In the genomic region with DNA sequence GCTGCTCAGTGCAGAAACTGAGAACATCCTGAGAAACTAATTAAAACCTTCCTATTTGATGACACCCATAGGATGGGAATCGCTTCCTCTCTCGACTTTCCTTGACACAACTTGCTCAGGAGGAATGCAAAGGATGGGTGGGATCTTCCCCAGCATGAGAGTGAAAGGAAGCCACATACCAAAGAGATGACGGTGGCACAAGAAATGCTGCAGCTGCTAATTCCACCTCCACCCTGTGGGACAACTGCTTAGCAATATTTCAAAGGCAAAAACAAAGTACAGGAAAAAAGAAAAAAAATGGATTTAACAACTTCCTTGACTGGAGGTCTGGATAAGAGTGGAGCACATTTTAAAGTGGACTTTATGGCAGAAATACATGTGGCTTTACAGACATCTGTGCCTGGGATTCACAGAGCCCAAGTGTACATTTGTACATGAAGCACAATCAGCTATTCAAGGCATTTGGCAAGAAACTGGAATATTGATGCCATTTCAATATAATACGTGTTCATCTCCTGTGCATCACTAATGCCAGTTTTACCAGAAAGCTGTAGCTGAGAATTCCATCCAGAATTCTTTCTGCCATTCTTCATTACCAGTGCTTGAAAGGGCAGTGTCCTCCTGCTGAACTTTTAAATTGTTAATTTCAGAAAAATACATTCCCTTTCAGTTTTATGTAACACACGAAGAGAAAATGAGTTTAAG, we compare ENCODE assay signal across 9 cellular contexts.
DNase-seq lines count a peak whose midpoint lies in the region; ATAC-seq and TF ChIP-seq lines count a peak whose summit lies in the region.
"Had no signal": no experiment of that assay in that cellular context is flagged by ENCODE, and none has a peak within 500 bp of the region (broad histone marks: within the 10 kb centered on the region; RNA-seq: fewer than 3 reads in every experiment).

No MANE protein-coding gene starts in this region.

- no peak overlapping the region for H3K27ac ChIP-seq in OCI-LY7 (ENCODE audit: low read depth, low read length, poor library complexity, severe bottlenecking)

- no peak overlapping the region for H3K27ac Mint-ChIP-seq in Caco-2 (ENCODE audit: unreplicated experiment)

- H3K36me3 ChIP-seq in Caco-2 (ENCODE audit: control insufficient read depth, insufficient read depth, low read length) (no peaks in the 10 kb centered on the region), NT2/D1 (ENCODE audit: insufficient read depth, insufficient read length, low read length) (no peaks in the 10 kb centered on the region), OCI-LY7 (ENCODE audit: insufficient read depth, low read length) (no peaks in the 10 kb centered on the region)

- peak overlapping the region; percentile 1 for H3K4me3 Mint-ChIP-seq in Caco-2 (ENCODE audit: unreplicated experiment)

- H3K4me1 ChIP-seq in Caco-2 (peaks cover 11% of the 10 kb centered on the region), NT2/D1 (ENCODE audit: insufficient read depth, insufficient read length) (no peaks in the 10 kb centered on the region), OCI-LY7 (ENCODE audit: insufficient read depth, low read length, poor library complexity, severe bottlenecking) (no peaks in the 10 kb centered on the region)

- POLR2A ChIA-PET in Caco-2 (lab: Charles Lee) = no interaction called here
- POLR2A ChIA-PET in OCI-LY7 (lab: Charles Lee) = no interaction called here

- H3K4me3 ChIP-seq in Caco-2 (ENCODE audit: low read depth, low read length) = no peak overlapping the region
- H3K4me3 ChIP-seq in NT2/D1 (ENCODE audit: insufficient read length, low read depth) = no peak overlapping the region
- no peak overlapping the region for H3K4me3 ChIP-seq in epithelial cell of esophagus (ENCODE audit: low read length)
- H3K4me3 ChIP-seq in OCI-LY7 (ENCODE audit: low read depth, low read length, poor library complexity, severe bottlenecking) = no peak overlapping the region

- no peaks in the 10 kb centered on the region for H3K36me3 Mint-ChIP-seq in Caco-2 (ENCODE audit: insufficient read depth, unreplicated experiment)

- H3K27me3 Mint-ChIP-seq in Caco-2 (ENCODE audit: insufficient read depth, unreplicated experiment) = no peaks in the 10 kb centered on the region

- H4K20me1 ChIP-seq in OCI-LY7 (ENCODE audit: insufficient read depth, low read length) = no peaks in the 10 kb centered on the region

- DNase-seq in Caco-2 = peak; percentile 29 to 55
- peak; percentile 81 for DNase-seq in NT2/D1 (ENCODE audit: low read depth, low spot score)
- peak; percentile 100 for DNase-seq in epithelial cell of esophagus (ENCODE audit: low read depth)
- peak; percentile 97 for DNase-seq in myocyte (ENCODE audit: low read depth)
- no peak for DNase-seq in OCI-LY7 (ENCODE audit: low spot score)
- no peak for DNase-seq in NCI-H1417 (lab: John Stamatoyannopoulos, UW)
- DNase-seq: activated T-cell treated with anti-CD3 and anti-CD28 coated beads, Interleukin-2, amount 50 U/mL, for 48 hours had no signal

- H2AFZ ChIP-seq in OCI-LY7 (ENCODE audit: low read length) = no peak overlapping the region

- no peaks in the 10 kb centered on the region for H3K27me3 ChIP-seq in Caco-2 (replicated peaks; ENCODE audit: control insufficient read depth, insufficient read depth, low read length)
- H3K27me3 ChIP-seq in NT2/D1 (ENCODE audit: insufficient read depth, insufficient read length) = no peaks in the 10 kb centered on the region

- H3K4me1 Mint-ChIP-seq in Caco-2 (ENCODE audit: low read depth, unreplicated experiment) = peaks cover 7% of the 10 kb centered on the region

- H3K79me2 ChIP-seq in OCI-LY7 (ENCODE audit: insufficient read depth, low read depth, low read length) = no peaks in the 10 kb centered on the region

- no peaks in the 10 kb centered on the region for H3K9me2 ChIP-seq in OCI-LY7 (ENCODE audit: insufficient read depth, low read length)

- H3K9ac ChIP-seq in NT2/D1 (ENCODE audit: insufficient read length, low read depth) = no peak overlapping the region

- TF ChIP-seq CTCF in Caco-2 (IDR thresholded peaks at IDR 0.05; ENCODE audit: insufficient read depth in 1 of 2, low read depth in 1 of 2, low read length in 1 of 2, severe bottlenecking in 1 of 2, unreplicated experiment in 1 of 2) (no peak), epithelial cell of esophagus (IDR thresholded peaks at IDR 0.05; ENCODE audit: insufficient read depth, low read depth, low read length, missing control alignments) (no peak), OCI-LY7 (conservative IDR thresholded peaks at IDR 0.05; ENCODE audit: low read length) (no peak)

- CTCF ChIA-PET in Caco-2 (lab: Charles Lee) = no interaction called here
- CTCF ChIA-PET in OCI-LY7 (lab: Charles Lee; ENCODE audit: unreplicated experiment) = no interaction called here

- BruUV-seq in Caco-2 (replicated peaks; lab: Mats Ljungman, UMichigan) (no TSS peak), OCI-LY7 (replicated peaks; lab: Mats Ljungman, UMichigan) (no TSS peak)

- ATAC-seq in GM18861 (IDR thresholded peaks at IDR 0.05; ENCODE audit: unreplicated experiment) (no peak), HG02571 (IDR thresholded peaks at IDR 0.05; ENCODE audit: unreplicated experiment) (no peak)

- H3K9me3 Mint-ChIP-seq in Caco-2 (ENCODE audit: unreplicated experiment) = no peaks in the 10 kb centered on the region

- no peaks in the 10 kb centered on the region for H3K9me3 ChIP-seq in Caco-2
- no peaks in the 10 kb centered on the region for H3K9me3 ChIP-seq in NT2/D1 (ENCODE audit: insufficient read depth, low read length)
- no peaks in the 10 kb centered on the region for H3K9me3 ChIP-seq in OCI-LY7 (ENCODE audit: low read length)

- intact Hi-C loops in Caco-2 (cut with micrococcal nuclease; ENCODE audit: unreplicated experiment) = no loop called here
- intact Hi-C loops in OCI-LY7 (cut with micrococcal nuclease; ENCODE audit: unreplicated experiment) = no loop called here

- H3K4me2 ChIP-seq in OCI-LY7 (ENCODE audit: low read length) = no peak overlapping the region

Comparison
In these comparisons a context has a peak if more than half of its experiments do, and no peak if none do; other contexts are left out.
1. DNase-seq: peak in Caco-2 (2 of 2), NT2/D1 (single experiment), epithelial cell of esophagus (single experiment) and myocyte (single experiment); none in OCI-LY7 (single experiment) and NCI-H1417 (0 of 3).